1 cellular context compared by ENCODE assay signal in genomic region chr17:73609688-73610210, GRCh38.
TF ChIP-seq lines count a peak whose summit lies in the region.

No MANE protein-coding gene starts in this region.

TF ChIP-seq in H1, 55 proteins besides CTCF, POLR2A, EP300 and RAD21:
- TF ChIP-seq CHD1 (IDR thresholded peaks at IDR 0.05; ENCODE audit: low read depth, low read length) (no peak), RXRA (IDR thresholded peaks at IDR 0.05; ENCODE audit: insufficient read depth, low read depth, low read length) (no peak), NRF1 (IDR thresholded peaks at IDR 0.05; ENCODE audit: low read depth, low read length) (no peak), TAF7 (optimal IDR thresholded peaks at IDR 0.05; ENCODE audit: borderline replicate concordance, low read depth, low read length) (no peak), BACH1 (IDR thresholded peaks at IDR 0.05; ENCODE audit: low read length) (no peak), BRCA1 (IDR thresholded peaks at IDR 0.05; ENCODE audit: low read depth, low read length) (no peak), RFX5 (IDR thresholded peaks at IDR 0.05; ENCODE audit: borderline replicate concordance, low read depth, low read length) (no peak), EGR1 (IDR thresholded peaks at IDR 0.05; ENCODE audit: borderline replicate concordance, low read depth, low read length) (no peak), POU5F1 (IDR thresholded peaks at IDR 0.05; ENCODE audit: low read depth, low read length) (no peak), SAP30 (IDR thresholded peaks at IDR 0.05; ENCODE audit: insufficient read depth, insufficient replicate concordance, low read length) (no peak), GTF2F1 (IDR thresholded peaks at IDR 0.05; ENCODE audit: borderline replicate concordance, low read depth, low read length) (no peak), MAFK (IDR thresholded peaks at IDR 0.05; ENCODE audit: low read depth, low read length) (no peak), YY1 (IDR thresholded peaks at IDR 0.05; ENCODE audit: low read depth, low read length) (no peak), BCL11A (IDR thresholded peaks at IDR 0.05; ENCODE audit: low read depth in 2 of 2, low read length in 2 of 2) (no peak), CBX8 (IDR thresholded peaks at IDR 0.05; ENCODE audit: borderline replicate concordance, low read depth, low read length) (no peak), SP2 (IDR thresholded peaks at IDR 0.05; ENCODE audit: low read length) (no peak), SUZ12 (IDR thresholded peaks at IDR 0.05; ENCODE audit: low read length) (no peak)
- TF ChIP-seq, protein P1, sequence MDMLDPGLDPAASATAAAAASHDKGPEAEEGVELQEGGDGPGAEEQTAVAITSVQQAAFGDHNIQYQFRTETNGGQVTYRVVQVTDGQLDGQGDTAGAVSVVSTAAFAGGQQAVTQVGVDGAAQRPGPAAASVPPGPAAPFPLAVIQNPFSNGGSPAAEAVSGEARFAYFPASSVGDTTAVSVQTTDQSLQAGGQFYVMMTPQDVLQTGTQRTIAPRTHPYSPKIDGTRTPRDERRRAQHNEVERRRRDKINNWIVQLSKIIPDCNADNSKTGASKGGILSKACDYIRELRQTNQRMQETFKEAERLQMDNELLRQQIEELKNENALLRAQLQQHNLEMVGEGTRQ (IDR thresholded peaks at IDR 0.05; ENCODE audit: low read length) = no peak
- TF ChIP-seq, protein P2, sequence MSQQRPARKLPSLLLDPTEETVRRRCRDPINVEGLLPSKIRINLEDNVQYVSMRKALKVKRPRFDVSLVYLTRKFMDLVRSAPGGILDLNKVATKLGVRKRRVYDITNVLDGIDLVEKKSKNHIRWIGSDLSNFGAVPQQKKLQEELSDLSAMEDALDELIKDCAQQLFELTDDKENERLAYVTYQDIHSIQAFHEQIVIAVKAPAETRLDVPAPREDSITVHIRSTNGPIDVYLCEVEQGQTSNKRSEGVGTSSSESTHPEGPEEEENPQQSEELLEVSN (IDR thresholded peaks at IDR 0.05) = no peak
